In genomic region chr1:227889863-227890405, GRCh38 we compare ENCODE assay signal across 13 cellular contexts. TPM values are rescaled to one million over a fixed set of nuclear protein-coding genes. Genes with fewer than 3 reads are reported as not detected.
DNase-seq lines count a peak whose midpoint lies in the region; ATAC-seq and TF ChIP-seq lines count a peak whose summit lies in the region.
"Had no signal": no experiment of that assay in that cellular context is flagged by ENCODE, and none has a peak within 500 bp of the region (broad histone marks: within the 10 kb centered on the region; RNA-seq: fewer than 3 reads in every experiment).

No MANE protein-coding gene starts in this region.

- H3K36me3 Mint-ChIP-seq in activated naive CD4-positive, alpha-beta T cell treated with anti-CD3 and anti-CD28 coated beads for 36 hours (ENCODE audit: low read depth) = no peaks in the 10 kb centered on the region
- H3K36me3 Mint-ChIP-seq: brain had no signal

- intact Hi-C loops in activated naive CD4-positive, alpha-beta T cell treated with anti-CD3 and anti-CD28 coated beads for 36 hours (cut with micrococcal nuclease) = loop anchor here (5.0 kb wide), 2 partner anchors 103 to 128 kb away; no protein-coding TSS in a partner anchor
- intact Hi-C loops in lower lobe of right lung (cut with DNase I) = no loop called here

- H3K27ac ChIP-seq in lower lobe of right lung = no peak overlapping the region
- H3K27ac ChIP-seq: PC-9, SK-N-MC had no signal

- no peak overlapping the region for H3K4me3 Mint-ChIP-seq in activated naive CD4-positive, alpha-beta T cell treated with anti-CD3 and anti-CD28 coated beads for 36 hours
- H3K4me3 Mint-ChIP-seq: brain had no signal

- peaks cover 3% of the 10 kb centered on the region for H3K27me3 ChIP-seq in lower lobe of right lung (ENCODE audit: low read depth)

- no peak for ATAC-seq in lower lobe of right lung
- no peak for ATAC-seq in HG03442 (IDR thresholded peaks at IDR 0.05; ENCODE audit: unreplicated experiment)

- DNase-seq in activated naive CD4-positive, alpha-beta T cell treated with anti-CD3 and anti-CD28 coated beads for 36 hours = peak; percentile 4
- no peak for DNase-seq in activated naive CD4-positive, alpha-beta T cell (lab: John Stamatoyannopoulos, UW)
- DNase-seq in activated effector memory CD4-positive, alpha-beta T cell treated with Interleukin-2 at 50 U/mL for 16 hours = peak; percentile 0
- DNase-seq in lower lobe of right lung (peak; percentile 42), midbrain (lab: John Stamatoyannopoulos, UW) (no peak), NOMO-1 treated with DMSO at 0.1 percent for 48 hours (lab: John Stamatoyannopoulos, UW; ENCODE audit: unreplicated experiment) (no peak)
- DNase-seq in stimulated activated CD8-positive, alpha-beta memory T cell treated with anti-CD3 and anti-CD28 coated beads, Interleukin-4, amount 100 ng/mL, for 48 hours = peak; percentile 21
- DNase-seq: activated naive CD4-positive, alpha-beta T cell treated with Interleukin-2 at 50 U/mL for 16 hours; NCI-H526 treated with DMSO at 0.1 percent for 48 hours; PC-9 had no signal

- H3K4me1 ChIP-seq in lower lobe of right lung = peaks cover 25% of the 10 kb centered on the region

- H3K9me3 ChIP-seq in lower lobe of right lung = no peaks in the 10 kb centered on the region

- H3K4me1 Mint-ChIP-seq in activated naive CD4-positive, alpha-beta T cell treated with anti-CD3 and anti-CD28 coated beads for 36 hours (ENCODE audit: low read depth) = peaks cover 20% of the 10 kb centered on the region

- CTCF ChIA-PET in activated naive CD4-positive, alpha-beta T cell treated with anti-CD3 and anti-CD28 coated beads for 36 hours (lab: Charles Lee) = no interaction called here

- TF ChIP-seq CTCF in lower lobe of right lung (IDR thresholded peaks at IDR 0.05) = no peak

- H3K27me3 Mint-ChIP-seq in activated naive CD4-positive, alpha-beta T cell treated with anti-CD3 and anti-CD28 coated beads for 36 hours (ENCODE audit: low read depth) = no peaks in the 10 kb centered on the region

- H3K36me3 ChIP-seq in lower lobe of right lung = no peaks in the 10 kb centered on the region

- H3K9me3 Mint-ChIP-seq in activated naive CD4-positive, alpha-beta T cell treated with anti-CD3 and anti-CD28 coated beads for 36 hours = no peaks in the 10 kb centered on the region

- H3K27ac Mint-ChIP-seq in activated naive CD4-positive, alpha-beta T cell treated with anti-CD3 and anti-CD28 coated beads for 36 hours = no peak overlapping the region

- no peak overlapping the region for H3K4me3 ChIP-seq in lower lobe of right lung
- H3K4me3 ChIP-seq: PC-9, SK-N-MC had no signal

RNA-seq across cellular contexts. Expression of gene WNT9A, which starts 57.8 kb away (rescaled TPM):
- not detected for total RNA-seq in activated naive CD4-positive, alpha-beta T cell treated with anti-CD3 and anti-CD28 coated beads for 36 hours
- total RNA-seq in lower lobe of right lung = 7.0 TPM

Comparison
In these comparisons a context has a peak if more than half of its experiments do, and no peak if none do; other contexts are left out.
1. DNase-seq: peak in activated naive CD4-positive, alpha-beta T cell treated with anti-CD3 and anti-CD28 coated beads for 36 hours (single experiment), activated effector memory CD4-positive, alpha-beta T cell treated with Interleukin-2 at 50 U/mL for 16 hours (single experiment), lower lobe of right lung (single experiment) and stimulated activated CD8-positive, alpha-beta memory T cell treated with anti-CD3 and anti-CD28 coated beads, Interleukin-4, amount 100 ng/mL, for 48 hours (single experiment); none in activated naive CD4-positive, alpha-beta T cell (0 of 4), midbrain (single experiment) and NOMO-1 treated with DMSO at 0.1 percent for 48 hours (single experiment).